In genomic region chr6:113855500-113856010, GRCh38 we compare ENCODE assay signal across 8 cellular contexts. TPM values are rescaled to one million over a fixed set of nuclear protein-coding genes. Genes with fewer than 3 reads are reported as not detected.
DNase-seq lines count a peak whose midpoint lies in the region; ATAC-seq and TF ChIP-seq lines count a peak whose summit lies in the region.

No MANE protein-coding gene starts in this region.

- H3K27ac ChIP-seq in mesodermal cell (ENCODE audit: low read depth, low read length, severe bottlenecking) (peak overlapping the region; percentile 98), vagina (peak overlapping the region; percentile 96)

- H3K9ac ChIP-seq in NT2/D1 (ENCODE audit: insufficient read length, low read depth), result peak overlapping the region; percentile 51

- intact Hi-C loops in vagina (cut with DNase I), result no loop called here

- H3K9me3 ChIP-seq in NT2/D1 (ENCODE audit: insufficient read depth, low read length) (no peaks in the 10 kb centered on the region), mesodermal cell (ENCODE audit: control insufficient read depth, low read length) (no peaks in the 10 kb centered on the region), vagina (no peaks in the 10 kb centered on the region)

- no peak for TF ChIP-seq CTCF in vagina (IDR thresholded peaks at IDR 0.05)

- no peaks in the 10 kb centered on the region for H3K4me1 ChIP-seq in NT2/D1 (ENCODE audit: insufficient read depth, insufficient read length)
- peaks cover 5% of the 10 kb centered on the region for H3K4me1 ChIP-seq in mesodermal cell (ENCODE audit: control insufficient read depth, insufficient read depth, low read length, poor library complexity, severe bottlenecking)
- H3K4me1 ChIP-seq in vagina, result no peaks in the 10 kb centered on the region

- no peak for TF ChIP-seq POLR2A in vagina (IDR thresholded peaks at IDR 0.05)

- 0 to 2% methylated on average over 16 to 17 of the region's 17 CpGs for WGBS in mesodermal cell (ENCODE audit: insufficient coverage in 2 of 2), 2 experiments

- no peak for ATAC-seq in GM18498 (IDR thresholded peaks at IDR 0.05; ENCODE audit: unreplicated experiment)

- DNase-seq in NCI-H345 (lab: John Stamatoyannopoulos, UW) (peak; percentile 61), NCI-H345 treated with DMSO at 0.1 percent for 48 hours (lab: John Stamatoyannopoulos, UW; ENCODE audit: unreplicated experiment) (no peak), NT2/D1 (ENCODE audit: low read depth, low spot score) (no peak), ecto neural progenitor cell (ENCODE audit: low spot score) (peak; percentile 75), vagina (ENCODE audit: extremely low spot score in 2 of 2) (no peak), NCI-H187 treated with DMSO at 0.1 percent for 48 hours (lab: John Stamatoyannopoulos, UW) (no peak)

- H3K4me3 ChIP-seq in NT2/D1 (ENCODE audit: insufficient read length, low read depth), result peak overlapping the region; percentile 68
- H3K4me3 ChIP-seq in mesodermal cell (ENCODE audit: extremely low read depth, insufficient read depth, low read length, poor library complexity, severe bottlenecking), result peak overlapping the region; percentile 99
- H3K4me3 ChIP-seq in vagina, result peak overlapping the region; percentile 72 to 79

- H3K36me3 ChIP-seq in NT2/D1 (ENCODE audit: insufficient read depth, insufficient read length, low read length), result no peaks in the 10 kb centered on the region
- H3K36me3 ChIP-seq in mesodermal cell (ENCODE audit: control insufficient read depth, insufficient read depth, low read length), result peaks cover 8% of the 10 kb centered on the region
- no peaks in the 10 kb centered on the region for H3K36me3 ChIP-seq in vagina

- peaks cover 37% of the 10 kb centered on the region for H3K27me3 ChIP-seq in NT2/D1 (ENCODE audit: insufficient read depth, insufficient read length)
- H3K27me3 ChIP-seq in vagina, result no peaks in the 10 kb centered on the region

RNA-seq across cellular contexts. Expression of gene MARCKS, which starts 1.6 kb away (rescaled TPM):
- 144 TPM for polyA plus RNA-seq in mesodermal cell (2013, experiment 1 of 2)
- polyA plus RNA-seq in mesodermal cell (2013, experiment 2 of 2), result 145 TPM
- 46.4 TPM for total RNA-seq in vagina

Comparison
In these comparisons a context has a peak if more than half of its experiments do, and no peak if none do; other contexts are left out.
1. DNase-seq: peak in NCI-H345 (single experiment) and ecto neural progenitor cell (single experiment); none in NCI-H345 treated with DMSO at 0.1 percent for 48 hours (single experiment), NT2/D1 (single experiment), vagina (0 of 2) and NCI-H187 treated with DMSO at 0.1 percent for 48 hours (single experiment).
2. Peak in every context shown above with its lines, with median percentiles within 50 percentile points of each other: H3K4me3 ChIP-seq.